1 cellular context compared by ENCODE assay signal in the genomic region with DNA sequence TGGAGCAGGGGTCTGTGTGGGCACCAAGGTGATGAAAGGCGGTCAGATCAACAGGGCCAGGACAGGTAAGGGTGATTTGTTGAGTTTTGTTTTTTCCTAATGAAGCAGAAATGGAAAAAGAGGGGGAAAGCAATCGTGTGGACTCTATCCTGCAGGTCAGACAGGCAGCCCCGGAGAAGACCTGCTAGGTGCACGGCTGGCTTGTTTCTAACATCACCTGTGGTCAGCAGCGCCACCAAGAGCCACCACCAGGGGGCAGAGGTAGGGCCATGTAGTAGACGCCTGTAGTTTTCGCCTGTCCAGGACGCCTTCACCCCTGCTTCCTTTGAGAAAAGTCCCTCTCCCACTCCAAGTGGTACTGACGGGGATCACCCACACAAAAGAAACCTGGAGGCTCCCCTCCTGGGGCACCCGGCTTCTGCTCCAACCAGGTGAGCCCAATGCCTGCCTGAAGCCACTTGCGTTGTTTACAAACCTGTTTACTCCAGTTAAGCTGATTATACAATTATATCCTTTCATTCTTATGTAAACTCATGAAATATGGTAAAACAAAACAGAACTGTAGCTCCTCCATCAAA.
TF ChIP-seq lines count a peak whose summit lies in the region.

No MANE protein-coding gene starts in this region.

TF ChIP-seq in H1, 55 proteins besides CTCF, POLR2A, EP300 and RAD21 (continued from another document):
- TF ChIP-seq, protein P1, sequence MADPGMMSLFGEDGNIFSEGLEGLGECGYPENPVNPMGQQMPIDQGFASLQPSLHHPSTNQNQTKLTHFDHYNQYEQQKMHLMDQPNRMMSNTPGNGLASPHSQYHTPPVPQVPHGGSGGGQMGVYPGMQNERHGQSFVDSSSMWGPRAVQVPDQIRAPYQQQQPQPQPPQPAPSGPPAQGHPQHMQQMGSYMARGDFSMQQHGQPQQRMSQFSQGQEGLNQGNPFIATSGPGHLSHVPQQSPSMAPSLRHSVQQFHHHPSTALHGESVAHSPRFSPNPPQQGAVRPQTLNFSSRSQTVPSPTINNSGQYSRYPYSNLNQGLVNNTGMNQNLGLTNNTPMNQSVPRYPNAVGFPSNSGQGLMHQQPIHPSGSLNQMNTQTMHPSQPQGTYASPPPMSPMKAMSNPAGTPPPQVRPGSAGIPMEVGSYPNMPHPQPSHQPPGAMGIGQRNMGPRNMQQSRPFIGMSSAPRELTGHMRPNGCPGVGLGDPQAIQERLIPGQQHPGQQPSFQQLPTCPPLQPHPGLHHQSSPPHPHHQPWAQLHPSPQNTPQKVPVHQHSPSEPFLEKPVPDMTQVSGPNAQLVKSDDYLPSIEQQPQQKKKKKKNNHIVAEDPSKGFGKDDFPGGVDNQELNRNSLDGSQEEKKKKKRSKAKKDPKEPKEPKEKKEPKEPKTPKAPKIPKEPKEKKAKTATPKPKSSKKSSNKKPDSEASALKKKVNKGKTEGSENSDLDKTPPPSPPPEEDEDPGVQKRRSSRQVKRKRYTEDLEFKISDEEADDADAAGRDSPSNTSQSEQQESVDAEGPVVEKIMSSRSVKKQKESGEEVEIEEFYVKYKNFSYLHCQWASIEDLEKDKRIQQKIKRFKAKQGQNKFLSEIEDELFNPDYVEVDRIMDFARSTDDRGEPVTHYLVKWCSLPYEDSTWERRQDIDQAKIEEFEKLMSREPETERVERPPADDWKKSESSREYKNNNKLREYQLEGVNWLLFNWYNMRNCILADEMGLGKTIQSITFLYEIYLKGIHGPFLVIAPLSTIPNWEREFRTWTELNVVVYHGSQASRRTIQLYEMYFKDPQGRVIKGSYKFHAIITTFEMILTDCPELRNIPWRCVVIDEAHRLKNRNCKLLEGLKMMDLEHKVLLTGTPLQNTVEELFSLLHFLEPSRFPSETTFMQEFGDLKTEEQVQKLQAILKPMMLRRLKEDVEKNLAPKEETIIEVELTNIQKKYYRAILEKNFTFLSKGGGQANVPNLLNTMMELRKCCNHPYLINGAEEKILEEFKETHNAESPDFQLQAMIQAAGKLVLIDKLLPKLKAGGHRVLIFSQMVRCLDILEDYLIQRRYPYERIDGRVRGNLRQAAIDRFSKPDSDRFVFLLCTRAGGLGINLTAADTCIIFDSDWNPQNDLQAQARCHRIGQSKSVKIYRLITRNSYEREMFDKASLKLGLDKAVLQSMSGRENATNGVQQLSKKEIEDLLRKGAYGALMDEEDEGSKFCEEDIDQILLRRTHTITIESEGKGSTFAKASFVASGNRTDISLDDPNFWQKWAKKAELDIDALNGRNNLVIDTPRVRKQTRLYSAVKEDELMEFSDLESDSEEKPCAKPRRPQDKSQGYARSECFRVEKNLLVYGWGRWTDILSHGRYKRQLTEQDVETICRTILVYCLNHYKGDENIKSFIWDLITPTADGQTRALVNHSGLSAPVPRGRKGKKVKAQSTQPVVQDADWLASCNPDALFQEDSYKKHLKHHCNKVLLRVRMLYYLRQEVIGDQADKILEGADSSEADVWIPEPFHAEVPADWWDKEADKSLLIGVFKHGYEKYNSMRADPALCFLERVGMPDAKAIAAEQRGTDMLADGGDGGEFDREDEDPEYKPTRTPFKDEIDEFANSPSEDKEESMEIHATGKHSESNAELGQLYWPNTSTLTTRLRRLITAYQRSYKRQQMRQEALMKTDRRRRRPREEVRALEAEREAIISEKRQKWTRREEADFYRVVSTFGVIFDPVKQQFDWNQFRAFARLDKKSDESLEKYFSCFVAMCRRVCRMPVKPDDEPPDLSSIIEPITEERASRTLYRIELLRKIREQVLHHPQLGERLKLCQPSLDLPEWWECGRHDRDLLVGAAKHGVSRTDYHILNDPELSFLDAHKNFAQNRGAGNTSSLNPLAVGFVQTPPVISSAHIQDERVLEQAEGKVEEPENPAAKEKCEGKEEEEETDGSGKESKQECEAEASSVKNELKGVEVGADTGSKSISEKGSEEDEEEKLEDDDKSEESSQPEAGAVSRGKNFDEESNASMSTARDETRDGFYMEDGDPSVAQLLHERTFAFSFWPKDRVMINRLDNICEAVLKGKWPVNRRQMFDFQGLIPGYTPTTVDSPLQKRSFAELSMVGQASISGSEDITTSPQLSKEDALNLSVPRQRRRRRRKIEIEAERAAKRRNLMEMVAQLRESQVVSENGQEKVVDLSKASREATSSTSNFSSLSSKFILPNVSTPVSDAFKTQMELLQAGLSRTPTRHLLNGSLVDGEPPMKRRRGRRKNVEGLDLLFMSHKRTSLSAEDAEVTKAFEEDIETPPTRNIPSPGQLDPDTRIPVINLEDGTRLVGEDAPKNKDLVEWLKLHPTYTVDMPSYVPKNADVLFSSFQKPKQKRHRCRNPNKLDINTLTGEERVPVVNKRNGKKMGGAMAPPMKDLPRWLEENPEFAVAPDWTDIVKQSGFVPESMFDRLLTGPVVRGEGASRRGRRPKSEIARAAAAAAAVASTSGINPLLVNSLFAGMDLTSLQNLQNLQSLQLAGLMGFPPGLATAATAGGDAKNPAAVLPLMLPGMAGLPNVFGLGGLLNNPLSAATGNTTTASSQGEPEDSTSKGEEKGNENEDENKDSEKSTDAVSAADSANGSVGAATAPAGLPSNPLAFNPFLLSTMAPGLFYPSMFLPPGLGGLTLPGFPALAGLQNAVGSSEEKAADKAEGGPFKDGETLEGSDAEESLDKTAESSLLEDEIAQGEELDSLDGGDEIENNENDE (IDR thresholded peaks at IDR 0.05; ENCODE audit: insufficient replicate concordance, low read length): no peak
- no peak for TF ChIP-seq PHF8 (conservative IDR thresholded peaks at IDR 0.05; ENCODE audit: low read depth, low read length)
- no peak for TF ChIP-seq CBX5 (IDR thresholded peaks at IDR 0.05; ENCODE audit: low read depth, low read length)
- TF ChIP-seq POLR2AphosphoS5 (IDR thresholded peaks at IDR 0.05; ENCODE audit: low read depth, low read length): no peak
- TF ChIP-seq, protein P2, sequence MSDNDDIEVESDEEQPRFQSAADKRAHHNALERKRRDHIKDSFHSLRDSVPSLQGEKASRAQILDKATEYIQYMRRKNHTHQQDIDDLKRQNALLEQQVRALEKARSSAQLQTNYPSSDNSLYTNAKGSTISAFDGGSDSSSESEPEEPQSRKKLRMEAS (IDR thresholded peaks at IDR 0.05): no peak
- TF ChIP-seq SP4 (IDR thresholded peaks at IDR 0.05; ENCODE audit: low read length): peak; percentile 48; the same call in 1 of the 2 replicates
- no peak for TF ChIP-seq GABPA (IDR thresholded peaks at IDR 0.05; ENCODE audit: borderline replicate concordance, insufficient read depth, low read length)
- TF ChIP-seq FOSL1 (IDR thresholded peaks at IDR 0.05; ENCODE audit: insufficient read depth, low read depth, low read length): no peak
- TF ChIP-seq BACH1 (IDR thresholded peaks at IDR 0.05; ENCODE audit: low read length): no peak
- no peak for TF ChIP-seq CHD1 (IDR thresholded peaks at IDR 0.05; ENCODE audit: low read depth, low read length)
- TF ChIP-seq SIRT6 (IDR thresholded peaks at IDR 0.05; ENCODE audit: low read length): no peak
- TF ChIP-seq TAF1 (IDR thresholded peaks at IDR 0.05; ENCODE audit: low read depth, low read length): peak; percentile 34; the same call in 1 of the 2 replicates
- no peak for TF ChIP-seq BCL11A (IDR thresholded peaks at IDR 0.05; ENCODE audit: low read depth in 2 of 2, low read length in 2 of 2)
- no peak for TF ChIP-seq SUZ12 (IDR thresholded peaks at IDR 0.05; ENCODE audit: low read length)
- TF ChIP-seq POU5F1 (IDR thresholded peaks at IDR 0.05; ENCODE audit: low read depth, low read length): no peak
- TF ChIP-seq KDM1A (IDR thresholded peaks at IDR 0.05; ENCODE audit: borderline replicate concordance, low read length): no peak
- no peak for TF ChIP-seq BRCA1 (IDR thresholded peaks at IDR 0.05; ENCODE audit: low read depth, low read length)
- TF ChIP-seq CBX8 (IDR thresholded peaks at IDR 0.05; ENCODE audit: borderline replicate concordance, low read depth, low read length): no peak
- 0 out of 2 replicates have a peak, but pooled peaks have one; percentile 25 for TF ChIP-seq CREB1 (IDR thresholded peaks at IDR 0.05)
TF ChIP-seq in H1: peak in this region for 3.
